Comparison of ENCODE assay signal across 8 cellular contexts in the genomic region with DNA sequence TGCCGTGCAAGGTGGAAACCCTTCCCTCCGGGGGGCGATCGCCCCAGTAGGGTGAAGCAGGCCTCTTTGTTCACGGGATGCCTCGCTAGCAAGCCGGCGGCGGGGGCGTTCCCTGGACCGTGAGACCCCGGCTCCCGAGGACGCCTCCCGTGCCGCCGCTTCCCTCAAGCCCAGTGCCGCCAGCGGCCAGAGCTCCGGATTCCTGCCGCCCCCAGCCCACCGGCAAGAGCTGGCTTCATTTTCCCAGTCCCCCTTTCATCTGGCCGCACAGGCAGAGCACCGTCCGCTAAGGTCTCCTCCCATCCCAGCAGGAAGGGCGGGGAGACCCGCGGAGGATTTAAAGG. TPM values are rescaled to one million over a fixed set of nuclear protein-coding genes. Genes with fewer than 3 reads are reported as not detected.
DNase-seq lines count a peak whose midpoint lies in the region; ATAC-seq and TF ChIP-seq lines count a peak whose summit lies in the region.

No MANE protein-coding gene starts in this region.

- DNase-seq in DMS79 (lab: John Stamatoyannopoulos, UW) (peak; percentile 60), DMS79 treated with DMSO at 0.1 percent for 48 hours (lab: John Stamatoyannopoulos, UW) (no peak), tibial nerve (ENCODE audit: low spot score in 2 of 2) (no peak), HT-29 (ENCODE audit: low spot score) (no peak)

- 0 to 1% methylated on average over 12 to 21 of the region's 28 CpGs for WGBS in tibial nerve, 2 donors

- H3K27ac ChIP-seq in cingulate gyrus (ENCODE audit: low read depth, low read length) (peak overlapping the region; percentile 91), mucosa of rectum (ENCODE audit: low read depth in 2 of 2, low read length in 2 of 2) (peak overlapping the region; percentile 80 to 86), tibial nerve (peak overlapping the region; percentile 67 to 96 (median 88))

- TF ChIP-seq CTCF in WI38 (IDR thresholded peaks at IDR 0.05; ENCODE audit: low read depth, low read length) (no peak), tibial nerve (IDR thresholded peaks at IDR 0.05) (peak in 2 of 5 experiments; percentile 47 to 49)

- H3K36me3 ChIP-seq in mucosa of rectum (ENCODE audit: control insufficient read depth in 2 of 2, insufficient read depth in 2 of 2, low read length in 2 of 2) (no peaks in the 10 kb centered on the region), tibial nerve (no peaks in the 10 kb centered on the region)

- H3K4me3 ChIP-seq in WI38 (ENCODE audit: low read depth, low read length) (peak overlapping the region; percentile 69), mucosa of rectum (ENCODE audit: low read length in 2 of 2) (peak overlapping the region; percentile 76), tibial nerve (peak overlapping the region; percentile 61 to 98 (median 76))

- H3K9ac ChIP-seq in mucosa of rectum (ENCODE audit: low read depth in 1 of 2, low read length in 2 of 2), result peak overlapping the region; percentile 69 to 94

- H3K27me3 ChIP-seq in mucosa of rectum (ENCODE audit: control insufficient read depth in 2 of 2, insufficient read depth in 2 of 2, low read length in 2 of 2) (no peaks in the 10 kb centered on the region), tibial nerve (no peaks in the 10 kb centered on the region)

- no peak for TF ChIP-seq POLR2A in tibial nerve (IDR thresholded peaks at IDR 0.05)

- no peak for TF ChIP-seq EP300 in tibial nerve (IDR thresholded peaks at IDR 0.05)

- peaks cover 15 to 22% of the 10 kb centered on the region in 2 donors for H3K4me1 ChIP-seq in mucosa of rectum (ENCODE audit: control insufficient read depth in 2 of 2, insufficient read depth in 2 of 2, low read length in 2 of 2)
- peaks cover 0 to 56% (median 11%) of the 10 kb centered on the region in 4 donors for H3K4me1 ChIP-seq in tibial nerve

- peak; percentile 19 for ATAC-seq in HG03039 (IDR thresholded peaks at IDR 0.05; ENCODE audit: unreplicated experiment)

- H3K9me3 ChIP-seq in mucosa of rectum (ENCODE audit: control insufficient read depth in 2 of 2, low read length in 2 of 2) (no peaks in the 10 kb centered on the region), tibial nerve (no peaks in the 10 kb centered on the region)

RNA-seq across cellular contexts. Expression of a gene that starts 16.3 kb away (rescaled TPM):
- total RNA-seq in tibial nerve, result 10 to 100 TPM in 3 of 4 donors, 1 to 10 TPM in 1; 8.1 to 16.3 (median 13.1) TPM
- 53.3 and 53.7 TPM in 2 replicates for total RNA-seq in HT-29 (2014; rRNA removed; shearing (Covaris generic))
